In the genomic region with DNA sequence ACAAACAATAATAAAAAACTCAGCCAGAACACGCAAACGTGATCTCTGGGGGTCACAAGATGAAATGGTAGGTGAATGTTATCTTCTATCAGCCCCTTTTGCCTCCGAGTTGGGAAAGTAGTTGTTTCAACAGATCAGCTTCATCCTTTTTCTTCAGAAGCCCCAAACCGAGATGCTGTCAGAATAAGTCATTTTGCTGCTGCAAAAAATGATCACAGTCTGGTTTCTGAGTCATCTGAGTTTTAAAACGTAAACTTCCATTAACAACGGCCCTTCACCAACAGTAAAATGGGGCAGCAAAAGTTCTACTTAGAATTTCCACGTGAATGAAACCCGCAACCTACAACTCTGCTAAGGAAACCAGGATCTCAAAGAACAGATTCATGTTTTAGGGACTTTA, we compare ENCODE assay signal across 21 cellular contexts. TPM values are rescaled to one million over a fixed set of nuclear protein-coding genes. Genes with fewer than 3 reads are reported as not detected.
DNase-seq lines count a peak whose midpoint lies in the region; ATAC-seq and TF ChIP-seq lines count a peak whose summit lies in the region.
"Had no signal": no experiment of that assay in that cellular context is flagged by ENCODE, and none has a peak within 500 bp of the region (broad histone marks: within the 10 kb centered on the region; RNA-seq: fewer than 3 reads in every experiment).

No MANE protein-coding gene starts in this region.

- peak overlapping the region; percentile 58 for H3K27ac ChIP-seq in AG04450 (ENCODE audit: low read depth, low read length)
- H3K27ac ChIP-seq: HL-60 had no signal

- TF ChIP-seq CTCF in AG04450 (IDR thresholded peaks at IDR 0.05; ENCODE audit: low read depth, low read length) (no peak), mucosa of descending colon (IDR thresholded peaks at IDR 0.05) (no peak)

- no peak overlapping the region for H3K4me3 ChIP-seq in AG04450 (ENCODE audit: low read depth, low read length)
- H3K4me3 ChIP-seq in mucosa of descending colon: no peak overlapping the region
- H3K4me3 ChIP-seq: HAP-1 had no signal

- no peak for DNase-seq in AG04450 (ENCODE audit: low read depth, low spot score)
- DNase-seq in ELR (ENCODE audit: low read depth): peak; percentile 18
- peak; percentile 63 for DNase-seq in amniotic epithelial cell (ENCODE audit: low read depth)
- DNase-seq in iris pigment epithelial cell (ENCODE audit: low read depth): peak; percentile 48
- no peak for DNase-seq in mucosa of descending colon
- no peak for DNase-seq in HPDE6-E6E7 (ENCODE audit: extremely low spot score)
- DNase-seq in DMS79 (lab: John Stamatoyannopoulos, UW): no peak
- DNase-seq: ACHN, AML-193, GDM1, Karpas-422, NCI-H1436, NCI-H1930, NCI-H345, NCI-H526, PC-3 had no signal

- POLR2A ChIA-PET in AG04450 (lab: Yijun Ruan, JAX): no interaction called here

- no peaks in the 10 kb centered on the region for H3K4me1 ChIP-seq in mucosa of descending colon (ENCODE audit: low read depth)
- H3K4me1 ChIP-seq: HAP-1 had no signal

- ATAC-seq in mucosa of descending colon: no peak
- no peak for ATAC-seq in GM21723 (IDR thresholded peaks at IDR 0.05; ENCODE audit: unreplicated experiment)
- ATAC-seq: PC-3 had no signal

- CTCF ChIA-PET in AG04450 (lab: Charles Lee): interaction anchor here (1.2 kb wide), 1 partner anchor 11 kb away, joined by 4 read pairs; no protein-coding TSS in a partner anchor

- H3K27me3 ChIP-seq in AG04450 (ENCODE audit: control insufficient read depth, insufficient read depth, low read length): no peaks in the 10 kb centered on the region

- H3K9me3 ChIP-seq in AG04450 (ENCODE audit: control insufficient read depth, insufficient read depth, low read length): no peaks in the 10 kb centered on the region
- H3K9me3 ChIP-seq in mucosa of descending colon: no peaks in the 10 kb centered on the region
- H3K9me3 ChIP-seq: HAP-1 had no signal

- H3K36me3 ChIP-seq in mucosa of descending colon (ENCODE audit: low read depth): no peaks in the 10 kb centered on the region
- H3K36me3 ChIP-seq: HAP-1 had no signal

- intact Hi-C loops in mucosa of descending colon (cut with DNase I, micrococcal nuclease): no loop called here

RNA-seq across cellular contexts. Expression of a gene that starts 44.9 kb away (rescaled TPM):
- polyA plus RNA-seq in AG04450 (2011; rRNA removed): 38.3 and 41.2 TPM in 2 replicates
- polyA minus RNA-seq in AG04450 (2011; rRNA and poly(A)+ RNA removed): 74.2 and 76.4 TPM in 2 replicates
- 100 to 1,000 TPM in 1 of 3 donors, 1 to 10 TPM in 2; 4.9 to 256 (median 9.0) TPM for total RNA-seq in mucosa of descending colon
- polyA plus RNA-seq: CD14-positive monocyte, IgD-negative memory B cell had no signal

Comparison
In these comparisons a context has a peak if more than half of its experiments do, and no peak if none do; other contexts are left out.
1. DNase-seq: peak in ELR (single experiment), amniotic epithelial cell (single experiment) and iris pigment epithelial cell (single experiment); none in AG04450 (single experiment), mucosa of descending colon (0 of 3), HPDE6-E6E7 (single experiment) and DMS79 (single experiment).